ENCODE assay signal across 22 cellular contexts in genomic region chr3:17014734-17015133, GRCh38.
"Had no signal": no experiment of that assay in that cellular context is flagged by ENCODE, and none has a peak within 500 bp of the region (broad histone marks: within the 10 kb centered on the region; RNA-seq: fewer than 3 reads in every experiment).

No MANE protein-coding gene starts in this region.

- H3K27me3 Mint-ChIP-seq: effector memory CD8-positive, alpha-beta T cell; naive thymus-derived CD8-positive, alpha-beta T cell; stimulated activated memory B cell treated with anti-CD40 and anti-IgM and Interleukin-4, amounts not matched to agents 10 μg/mL and 1 μg/mL and 100 μg/mL, for 72 hours had no signal

- H3K36me3 ChIP-seq: thoracic aorta, upper lobe of right lung had no signal

- H3K4me1 ChIP-seq: parathyroid adenoma, sigmoid colon, upper lobe of right lung had no signal

- DNase-seq: activated CD4-positive, alpha-beta T cell treated with anti-CD3 and anti-CD28 coated beads for 1 hour; activated CD8-positive, alpha-beta memory T cell treated with anti-CD3 and anti-CD28 coated beads for 24 hours; activated CD8-positive, alpha-beta memory T cell treated with anti-CD3 and anti-CD28 coated beads, Interleukin-2, amount 50 U/mL, for 48 hours; activated gamma-delta T cell treated with Interleukin-2 at 50 U/mL for 16 hours; amniotic stem cell; dermis blood vessel endothelial cell; effector memory CD8-positive, alpha-beta T cell; foreskin fibroblast; hippocampal formation; left ventricle myocardium superior; mesendoderm; naive thymus-derived CD8-positive, alpha-beta T cell; sigmoid colon; spleen; stimulated activated CD4-positive, alpha-beta T cell treated with anti-CD3 and anti-CD28 coated beads, Interleukin-4, amount 100 ng/mL, for 4 hours; upper lobe of right lung; WERI-Rb-1 had no signal

- H3K4me3 Mint-ChIP-seq: effector memory CD8-positive, alpha-beta T cell; stimulated activated memory B cell treated with anti-CD40 and anti-IgM and Interleukin-4, amounts not matched to agents 10 μg/mL and 1 μg/mL and 100 μg/mL, for 72 hours had no signal

- H3K27ac Mint-ChIP-seq: activated naive CD4-positive, alpha-beta T cell treated with anti-CD3 and anti-CD28 coated beads, Interleukin-2, amount 50 U/mL, for 72 hours had no signal

- H3K27ac ChIP-seq: neutrophil, parathyroid adenoma, sigmoid colon, spleen, thoracic aorta, upper lobe of right lung, WERI-Rb-1 had no signal

- H3K9ac ChIP-seq: parathyroid adenoma had no signal

- H3K9me3 Mint-ChIP-seq: activated naive CD4-positive, alpha-beta T cell treated with anti-CD3 and anti-CD28 coated beads, Interleukin-2, amount 50 U/mL, for 72 hours; effector memory CD8-positive, alpha-beta T cell; naive thymus-derived CD8-positive, alpha-beta T cell; stimulated activated memory B cell treated with anti-CD40 and anti-IgM and Interleukin-4, amounts not matched to agents 10 μg/mL and 1 μg/mL and 100 μg/mL, for 72 hours had no signal

- ATAC-seq: activated naive CD4-positive, alpha-beta T cell treated with anti-CD3 and anti-CD28 coated beads, Interleukin-2, amount 50 U/mL, for 72 hours; effector memory CD8-positive, alpha-beta T cell; left ventricle myocardium superior; naive thymus-derived CD8-positive, alpha-beta T cell; stimulated activated memory B cell treated with anti-CD40 and anti-IgM and Interleukin-4, amounts not matched to agents 10 μg/mL and 1 μg/mL and 100 μg/mL, for 72 hours; upper lobe of right lung had no signal

- H3K9me3 ChIP-seq: neutrophil, sigmoid colon, spleen, thoracic aorta, upper lobe of right lung had no signal

- H3K4me3 ChIP-seq: sigmoid colon, spleen, thoracic aorta, upper lobe of right lung had no signal
